ENCODE assay signal across 8 cellular contexts in the genomic region with DNA sequence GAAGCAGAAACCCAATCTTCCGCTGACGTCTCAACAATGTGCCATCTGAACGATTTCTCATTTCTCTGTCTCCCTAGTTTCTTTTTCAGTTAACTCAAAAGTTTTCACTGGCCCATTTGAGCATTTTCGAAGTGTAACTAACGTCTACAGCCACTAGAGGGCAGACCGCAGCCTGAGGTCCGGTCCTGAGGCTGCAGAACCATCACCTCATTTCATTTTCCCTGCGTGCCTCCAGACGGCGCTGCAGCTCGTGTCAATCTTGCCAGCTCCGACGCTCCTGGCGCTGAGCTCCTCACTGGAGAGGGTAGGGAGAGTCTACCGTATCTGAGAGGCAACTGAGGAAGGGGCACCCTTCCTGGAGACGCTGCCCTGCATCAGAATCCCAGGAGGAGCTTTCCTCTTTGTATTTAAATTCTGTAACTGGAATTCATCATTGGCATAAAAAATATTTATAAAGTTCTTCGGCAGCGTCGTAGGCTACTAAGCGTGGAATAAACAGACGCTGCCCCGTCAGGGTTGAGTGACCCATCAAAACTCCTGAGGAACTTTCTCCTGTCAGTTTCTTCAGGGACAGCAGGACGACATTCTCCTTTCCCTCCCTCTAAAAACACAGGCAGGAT. TPM values are rescaled to one million over a fixed set of nuclear protein-coding genes. Genes with fewer than 3 reads are reported as not detected.
A peak's percentile ranks its signal among the peaks of the same experiment; 100 is the strongest.
DNase-seq lines count a peak whose midpoint lies in the region; ATAC-seq and TF ChIP-seq lines count a peak whose summit lies in the region.

No MANE protein-coding gene starts in this region.

- peak overlapping the region; percentile 53 to 69 (median 57) for H3K4me3 ChIP-seq in BLaER1 treated with 17β-estradiol and CSF1 and Interleukin-3, amounts not matched to agents 10 nM and 100 nM
- H3K4me3 ChIP-seq in lower lobe of right lung = peak overlapping the region; percentile 42

- H3K9ac ChIP-seq in BLaER1 treated with 17β-estradiol and CSF1 and Interleukin-3, amounts not matched to agents 10 nM and 100 nM = peak overlapping the region; percentile 29 to 76 (median 68); a peak in 21 of 22 replicates

- peak; percentile 77 for DNase-seq in NCI-H526 treated with DMSO at 0.1 percent for 48 hours (lab: John Stamatoyannopoulos, UW)
- peak; percentile 84 for DNase-seq in activated CD4-positive, alpha-beta T cell treated with anti-CD3 and anti-CD28 coated beads, Interleukin-2, amount 10 ng/mL, durations not matched to agents 7 days and 5 days
- peak; percentile 80 to 90 for DNase-seq in dermis microvascular lymphatic vessel endothelial cell (ENCODE audit: low read depth in 2 of 2)
- peak; percentile 86 for DNase-seq in lower lobe of right lung
- peak; percentile 47 to 64 (median 59) for DNase-seq in stimulated activated CD4-positive, alpha-beta T cell treated with anti-CD3 and anti-CD28 coated beads, TNF-alpha, amount 100 ng/mL, for 4 hours (ENCODE audit: low read depth in 3 of 3)

- POLR2A ChIA-PET in activated CD4-positive, alpha-beta T cell treated with anti-CD3 and anti-CD28 coated beads, Interleukin-2, amount 10 ng/mL, durations not matched to agents 7 days and 5 days (lab: Charles Lee) = no interaction called here

- H3K4me3 Mint-ChIP-seq in activated CD4-positive, alpha-beta T cell treated with anti-CD3 and anti-CD28 coated beads, Interleukin-2, amount 10 ng/mL, durations not matched to agents 7 days and 5 days = no peak overlapping the region

- peak overlapping the region; percentile 68 to 94 (median 86) for H3K4me2 ChIP-seq in BLaER1 treated with 17β-estradiol and CSF1 and Interleukin-3, amounts not matched to agents 10 nM and 100 nM

- H3K27ac ChIP-seq in BLaER1 treated with 17β-estradiol and CSF1 and Interleukin-3, amounts not matched to agents 10 nM and 100 nM = peak overlapping the region; percentile 4 to 55 (median 51); a peak in 18 of 22 replicates
- no peak overlapping the region for H3K27ac ChIP-seq in lower lobe of right lung

- peaks cover 12% of the 10 kb centered on the region for H3K4me1 Mint-ChIP-seq in activated CD4-positive, alpha-beta T cell treated with anti-CD3 and anti-CD28 coated beads, Interleukin-2, amount 10 ng/mL, durations not matched to agents 7 days and 5 days

- H3K9me3 Mint-ChIP-seq in activated CD4-positive, alpha-beta T cell treated with anti-CD3 and anti-CD28 coated beads, Interleukin-2, amount 10 ng/mL, durations not matched to agents 7 days and 5 days = no peaks in the 10 kb centered on the region

- peaks cover 0 to 6% (median 0%) of the 10 kb centered on the region in 11 experiments; a peak in 2 of 22 replicates for H3K9me3 ChIP-seq in BLaER1 treated with 17β-estradiol and CSF1 and Interleukin-3, amounts not matched to agents 10 nM and 100 nM (replicated peaks in 1 of 11)
- no peaks in the 10 kb centered on the region for H3K9me3 ChIP-seq in lower lobe of right lung

- H3K27me3 Mint-ChIP-seq in activated CD4-positive, alpha-beta T cell treated with anti-CD3 and anti-CD28 coated beads, Interleukin-2, amount 10 ng/mL, durations not matched to agents 7 days and 5 days = no peaks in the 10 kb centered on the region

- H3K4me1 ChIP-seq in BLaER1 treated with 17β-estradiol and CSF1 and Interleukin-3, amounts not matched to agents 10 nM and 100 nM = peaks cover 19 to 28% (median 24%) of the 10 kb centered on the region in 10 experiments
- peaks cover 16% of the 10 kb centered on the region for H3K4me1 ChIP-seq in lower lobe of right lung

- no peak overlapping the region for H3K27ac Mint-ChIP-seq in activated CD4-positive, alpha-beta T cell treated with anti-CD3 and anti-CD28 coated beads, Interleukin-2, amount 10 ng/mL, durations not matched to agents 7 days and 5 days

- TF ChIP-seq CTCF in lower lobe of right lung (IDR thresholded peaks at IDR 0.05) = peak; percentile 100

- no peaks in the 10 kb centered on the region for H3K36me3 ChIP-seq in BLaER1 treated with 17β-estradiol and CSF1 and Interleukin-3, amounts not matched to agents 10 nM and 100 nM
- H3K36me3 ChIP-seq in lower lobe of right lung = no peaks in the 10 kb centered on the region

- ATAC-seq in GM19328 (IDR thresholded peaks at IDR 0.05; ENCODE audit: unreplicated experiment) (peak; percentile 73), HG03469 (IDR thresholded peaks at IDR 0.05; ENCODE audit: unreplicated experiment) (peak; percentile 90), lower lobe of right lung (peak; percentile 97 to 98)

- H3K36me3 Mint-ChIP-seq in activated CD4-positive, alpha-beta T cell treated with anti-CD3 and anti-CD28 coated beads, Interleukin-2, amount 10 ng/mL, durations not matched to agents 7 days and 5 days (ENCODE audit: low read depth) = no peaks in the 10 kb centered on the region

- intact Hi-C loops in lower lobe of right lung (cut with DNase I) = no loop called here

- no peaks in the 10 kb centered on the region for H3K27me3 ChIP-seq in BLaER1 treated with 17β-estradiol and CSF1 and Interleukin-3, amounts not matched to agents 10 nM and 100 nM
- no peaks in the 10 kb centered on the region for H3K27me3 ChIP-seq in lower lobe of right lung (ENCODE audit: low read depth)

- no peaks in the 10 kb centered on the region for H4K20me1 ChIP-seq in BLaER1 treated with 17β-estradiol and CSF1 and Interleukin-3, amounts not matched to agents 10 nM and 100 nM

- CTCF ChIA-PET in activated CD4-positive, alpha-beta T cell treated with anti-CD3 and anti-CD28 coated beads, Interleukin-2, amount 10 ng/mL, durations not matched to agents 7 days and 5 days (lab: Charles Lee) = interaction anchor here (0.6 to 2.2 kb wide), 23 partner anchors 9 to 1584 kb away, joined by 3 to 14 read pairs (median 4); a partner anchor contains a TSS

RNA-seq across cellular contexts. Expression of a gene that starts 28.5 kb away (rescaled TPM):
- 10 to 100 TPM; 22.3 to 23.5 TPM for total RNA-seq in activated CD4-positive, alpha-beta T cell treated with anti-CD3 and anti-CD28 coated beads, Interleukin-2, amount 10 ng/mL, durations not matched to agents 7 days and 5 days
- total RNA-seq in dermis microvascular lymphatic vessel endothelial cell (9.4 and 13.0 TPM in 2 replicates), lower lobe of right lung (25.9 TPM)
